ENCODE assay signal across 8 cellular contexts in genomic region chr4:94534401-94535312, GRCh38.
DNase-seq lines count a peak whose midpoint lies in the region; ATAC-seq lines count a peak whose summit lies in the region.

No MANE protein-coding gene starts in this region.

- no peaks in the 10 kb centered on the region for H3K9me3 Mint-ChIP-seq in activated CD4-positive, alpha-beta memory T cell treated with anti-CD3 and anti-CD28 coated beads, Interleukin-2, amount 10 ng/mL, durations not matched to agents 7 days and 5 days

- DNase-seq in NCI-H69 (lab: John Stamatoyannopoulos, UW) (peak; percentile 50), right cardiac atrium (no peak), occipital lobe (lab: John Stamatoyannopoulos, UW) (no peak), GOT3 (lab: John Stamatoyannopoulos, UW) (no peak), NCI-H774 (lab: John Stamatoyannopoulos, UW) (no peak)
- DNase-seq in activated CD4-positive, alpha-beta memory T cell treated with anti-CD3 and anti-CD28 coated beads, Interleukin-2, amount 10 ng/mL, durations not matched to agents 7 days and 5 days, result no peak

- H3K4me1 ChIP-seq in right cardiac atrium (ENCODE audit: control insufficient read depth, insufficient read depth, low read length), result peaks cover 7% of the 10 kb centered on the region

- intact Hi-C loops in right cardiac atrium (cut with DNase I), result no loop called here

- ATAC-seq in GM18508 (IDR thresholded peaks at IDR 0.05; ENCODE audit: insufficient read depth, unreplicated experiment), result peak; percentile 91
- peak; percentile 96 for ATAC-seq in HG02642 (IDR thresholded peaks at IDR 0.05; ENCODE audit: poor library complexity, unreplicated experiment)
- peak; percentile 33 to 38 for ATAC-seq in right cardiac atrium

- WGBS in right cardiac atrium, result 55% methylated on average over 5 of the region's 5 CpGs

- no peaks in the 10 kb centered on the region for H3K27me3 Mint-ChIP-seq in activated CD4-positive, alpha-beta memory T cell treated with anti-CD3 and anti-CD28 coated beads, Interleukin-2, amount 10 ng/mL, durations not matched to agents 7 days and 5 days

- no peaks in the 10 kb centered on the region for H3K27me3 ChIP-seq in right cardiac atrium (ENCODE audit: control insufficient read depth, insufficient read depth)

- peaks cover 3% of the 10 kb centered on the region for H3K4me1 Mint-ChIP-seq in activated CD4-positive, alpha-beta memory T cell treated with anti-CD3 and anti-CD28 coated beads, Interleukin-2, amount 10 ng/mL, durations not matched to agents 7 days and 5 days

- H3K27ac Mint-ChIP-seq in activated CD4-positive, alpha-beta memory T cell treated with anti-CD3 and anti-CD28 coated beads, Interleukin-2, amount 10 ng/mL, durations not matched to agents 7 days and 5 days, result no peak overlapping the region

- peak overlapping the region; percentile 31 for H3K27ac ChIP-seq in right cardiac atrium (ENCODE audit: low read length)

- CTCF ChIA-PET in activated CD4-positive, alpha-beta memory T cell treated with anti-CD3 and anti-CD28 coated beads, Interleukin-2, amount 10 ng/mL, durations not matched to agents 7 days and 5 days (lab: Charles Lee), result no interaction called here

- no peak overlapping the region for H3K4me3 ChIP-seq in right cardiac atrium (ENCODE audit: low read length)

- no peaks in the 10 kb centered on the region for H3K36me3 Mint-ChIP-seq in activated CD4-positive, alpha-beta memory T cell treated with anti-CD3 and anti-CD28 coated beads, Interleukin-2, amount 10 ng/mL, durations not matched to agents 7 days and 5 days (ENCODE audit: low read depth)

- H3K9me3 ChIP-seq in right cardiac atrium (ENCODE audit: control insufficient read depth, low read length), result no peaks in the 10 kb centered on the region

- POLR2A ChIA-PET in activated CD4-positive, alpha-beta memory T cell treated with anti-CD3 and anti-CD28 coated beads, Interleukin-2, amount 10 ng/mL, durations not matched to agents 7 days and 5 days (lab: Charles Lee), result no interaction called here

- H3K4me3 Mint-ChIP-seq in activated CD4-positive, alpha-beta memory T cell treated with anti-CD3 and anti-CD28 coated beads, Interleukin-2, amount 10 ng/mL, durations not matched to agents 7 days and 5 days, result no peak overlapping the region

Comparison
In these comparisons a context has a peak if more than half of its experiments do, and no peak if none do; other contexts are left out.
1. ATAC-seq: peak in every context shown above with its lines; median percentile 96 in HG02642; 91 in GM18508; 36 in right cardiac atrium.